ENCODE assay signal across 21 cellular contexts in genomic region chr2:57943271-57943670, GRCh38.
DNase-seq lines count a peak whose midpoint lies in the region; ATAC-seq, FAIRE-seq and TF ChIP-seq lines count a peak whose summit lies in the region.
"Had no signal": no experiment of that assay in that cellular context is flagged by ENCODE, and none has a peak within 500 bp of the region (broad histone marks: within the 10 kb centered on the region; RNA-seq: fewer than 3 reads in every experiment).

No MANE protein-coding gene starts in this region.

- H3K9me3 Mint-ChIP-seq in activated naive CD8-positive, alpha-beta T cell treated with anti-CD3 and anti-CD28 coated beads, Interleukin-2, amount 50 U/mL, for 24 hours, result peaks cover 7% of the 10 kb centered on the region
- H3K9me3 Mint-ChIP-seq: activated T-helper 2 cell treated with anti-CD3 and anti-CD28 coated beads, Interferon-gamma antibody, Interleukin-2, Interleukin-4, amounts not matched to agents 10 μg/mL and 5 μg/mL and 100 μg/mL, durations not matched to agents 14 hours and 24 hours and 36 hours; stimulated activated memory B cell treated with anti-CD40 and anti-IgM and Interleukin-4, amounts not matched to agents 10 μg/mL and 1 μg/mL and 100 μg/mL, for 72 hours had no signal

- DNase-seq in AG20443 (ENCODE audit: low spot score) (peak; percentile 24), HTR-8/SVneo (ENCODE audit: insufficient read length, low spot score) (peak; percentile 17), fibroblast of gingiva (ENCODE audit: low read depth) (peak; percentile 27), mesendoderm (peak; percentile 82), ovary (no peak)
- DNase-seq in activated effector memory CD4-positive, alpha-beta T cell treated with anti-CD3 and anti-CD28 coated beads, Interleukin-2, amount 50 U/mL, for 16 hours, result no peak
- no peak for DNase-seq in activated naive CD8-positive, alpha-beta T cell treated with anti-CD3 and anti-CD28 coated beads, Interleukin-2, amount 50 U/mL, for 24 hours
- DNase-seq: activated CD4-positive, alpha-beta T cell treated with anti-CD3 and anti-CD28 coated beads for 36 hours; caudate nucleus; COR-L47; KBM-7; NCI-H1930; NCI-H345; occipital lobe had no signal

- peak; percentile 78 for FAIRE-seq in HTR-8/SVneo (lab: Jason Lieb, UNC)
- FAIRE-seq: TTC549 had no signal

- H3K27me3 Mint-ChIP-seq in activated naive CD8-positive, alpha-beta T cell treated with anti-CD3 and anti-CD28 coated beads, Interleukin-2, amount 50 U/mL, for 24 hours, result no peaks in the 10 kb centered on the region
- H3K27me3 Mint-ChIP-seq: activated CD4-positive, alpha-beta T cell treated with anti-CD3 and anti-CD28 coated beads for 36 hours; stimulated activated memory B cell treated with anti-CD40 and anti-IgM and Interleukin-4, amounts not matched to agents 10 μg/mL and 1 μg/mL and 100 μg/mL, for 72 hours had no signal

- H3K27me3 ChIP-seq in mesendoderm (ENCODE audit: insufficient read depth, low read length, poor library complexity), result no peaks in the 10 kb centered on the region
- H3K27me3 ChIP-seq in ovary, result no peaks in the 10 kb centered on the region
- H3K27me3 ChIP-seq: right atrium auricular region had no signal

- H3K36me3 ChIP-seq in mesendoderm (ENCODE audit: control insufficient read depth, insufficient read depth, low read length) (no peaks in the 10 kb centered on the region), ovary (no peaks in the 10 kb centered on the region)
- H3K36me3 ChIP-seq: HAP-1, right atrium auricular region, thoracic aorta had no signal

- H3K4me1 Mint-ChIP-seq in activated naive CD8-positive, alpha-beta T cell treated with anti-CD3 and anti-CD28 coated beads, Interleukin-2, amount 50 U/mL, for 24 hours, result no peaks in the 10 kb centered on the region
- H3K4me1 Mint-ChIP-seq: activated CD4-positive, alpha-beta T cell treated with anti-CD3 and anti-CD28 coated beads for 36 hours; stimulated activated memory B cell treated with anti-CD40 and anti-IgM and Interleukin-4, amounts not matched to agents 10 μg/mL and 1 μg/mL and 100 μg/mL, for 72 hours had no signal

- H3K18ac ChIP-seq in mesendoderm (ENCODE audit: low read length), result no peak overlapping the region

- H3K4ac ChIP-seq in mesendoderm (ENCODE audit: low read depth, low read length), result no peak overlapping the region

- H4K5ac ChIP-seq in mesendoderm (ENCODE audit: low read length), result no peak overlapping the region

- no peak overlapping the region for H2BK15ac ChIP-seq in mesendoderm (replicated peaks; ENCODE audit: low read depth)

- H3K4me3 ChIP-seq in mesendoderm (ENCODE audit: low read length), result no peak overlapping the region
- H3K4me3 ChIP-seq in ovary, result no peak overlapping the region
- H3K4me3 ChIP-seq: HAP-1, right atrium auricular region, thoracic aorta had no signal

- H3K27ac Mint-ChIP-seq in activated naive CD8-positive, alpha-beta T cell treated with anti-CD3 and anti-CD28 coated beads, Interleukin-2, amount 50 U/mL, for 24 hours, result no peak overlapping the region
- H3K27ac Mint-ChIP-seq: activated CD4-positive, alpha-beta T cell treated with anti-CD3 and anti-CD28 coated beads for 36 hours; activated T-helper 2 cell treated with anti-CD3 and anti-CD28 coated beads, Interferon-gamma antibody, Interleukin-2, Interleukin-4, amounts not matched to agents 10 μg/mL and 5 μg/mL and 100 μg/mL, durations not matched to agents 14 hours and 24 hours and 36 hours; stimulated activated memory B cell treated with anti-CD40 and anti-IgM and Interleukin-4, amounts not matched to agents 10 μg/mL and 1 μg/mL and 100 μg/mL, for 72 hours had no signal

- H2BK120ac ChIP-seq in mesendoderm (ENCODE audit: low read depth, low read length), result no peak overlapping the region

- no peaks in the 10 kb centered on the region for H3K79me1 ChIP-seq in mesendoderm (ENCODE audit: low read length)

- H3K4me1 ChIP-seq in mesendoderm (ENCODE audit: control insufficient read depth, low read depth, low read length), result no peaks in the 10 kb centered on the region
- H3K4me1 ChIP-seq in ovary (ENCODE audit: insufficient read depth), result no peaks in the 10 kb centered on the region
- H3K4me1 ChIP-seq: HAP-1, right atrium auricular region had no signal

- no peak overlapping the region for H2AK5ac ChIP-seq in mesendoderm (ENCODE audit: low read length)

- TF ChIP-seq EP300 in ovary (IDR thresholded peaks at IDR 0.05), result no peak

- no peak for ATAC-seq in activated naive CD8-positive, alpha-beta T cell treated with anti-CD3 and anti-CD28 coated beads, Interleukin-2, amount 50 U/mL, for 24 hours
- no peak for ATAC-seq in HG02623 (IDR thresholded peaks at IDR 0.05; ENCODE audit: unreplicated experiment)
- ATAC-seq: activated CD4-positive, alpha-beta T cell treated with anti-CD3 and anti-CD28 coated beads for 36 hours; stimulated activated memory B cell treated with anti-CD40 and anti-IgM and Interleukin-4, amounts not matched to agents 10 μg/mL and 1 μg/mL and 100 μg/mL, for 72 hours had no signal

- no peak overlapping the region for H3K56ac ChIP-seq in mesendoderm (ENCODE audit: low read length)

- intact Hi-C loops in ovary (cut with DNase I), result no loop called here

- H3K79me2 ChIP-seq in mesendoderm (ENCODE audit: control insufficient read depth, insufficient read depth, low read length), result no peaks in the 10 kb centered on the region

- H2BK5ac ChIP-seq in mesendoderm (ENCODE audit: low read length), result no peak overlapping the region

- H3K23ac ChIP-seq in mesendoderm (ENCODE audit: low read length), result no peak overlapping the region

- H4K8ac ChIP-seq in mesendoderm (ENCODE audit: low read depth, low read length), result no peak overlapping the region

- TF ChIP-seq CTCF in ovary (IDR thresholded peaks at IDR 0.05), result no peak

- H3K36me3 Mint-ChIP-seq in activated naive CD8-positive, alpha-beta T cell treated with anti-CD3 and anti-CD28 coated beads, Interleukin-2, amount 50 U/mL, for 24 hours (ENCODE audit: low read depth), result no peaks in the 10 kb centered on the region

- no peak for TF ChIP-seq POLR2A in ovary (IDR thresholded peaks at IDR 0.05)

- H3K4me2 ChIP-seq in mesendoderm (ENCODE audit: low read length), result no peak overlapping the region

- H3K27ac ChIP-seq in mesendoderm (ENCODE audit: low read depth, low read length) (no peak overlapping the region), ovary (no peak overlapping the region)
- H3K27ac ChIP-seq: right atrium auricular region, thoracic aorta had no signal

- H3K4me3 Mint-ChIP-seq in activated naive CD8-positive, alpha-beta T cell treated with anti-CD3 and anti-CD28 coated beads, Interleukin-2, amount 50 U/mL, for 24 hours, result no peak overlapping the region
- H3K4me3 Mint-ChIP-seq: activated CD4-positive, alpha-beta T cell treated with anti-CD3 and anti-CD28 coated beads for 36 hours; stimulated activated memory B cell treated with anti-CD40 and anti-IgM and Interleukin-4, amounts not matched to agents 10 μg/mL and 1 μg/mL and 100 μg/mL, for 72 hours had no signal

- no peaks in the 10 kb centered on the region for H3K9me3 ChIP-seq in ovary
- H3K9me3 ChIP-seq: HAP-1, right atrium auricular region, thoracic aorta had no signal

- no peak overlapping the region for H3K9ac ChIP-seq in mesendoderm (ENCODE audit: low read length)

Comparison
In these comparisons a context has a peak if more than half of its experiments do, and no peak if none do; other contexts are left out.
1. DNase-seq: peak in AG20443 (single experiment), HTR-8/SVneo (single experiment), fibroblast of gingiva (single experiment) and mesendoderm (single experiment); none in ovary (0 of 5), activated effector memory CD4-positive, alpha-beta T cell treated with anti-CD3 and anti-CD28 coated beads, Interleukin-2, amount 50 U/mL, for 16 hours (single experiment) and activated naive CD8-positive, alpha-beta T cell treated with anti-CD3 and anti-CD28 coated beads, Interleukin-2, amount 50 U/mL, for 24 hours (single experiment).